Comparison of ENCODE assay signal across 8 cellular contexts in genomic region chr1:89953072-89953626, GRCh38. TPM values are rescaled to one million over a fixed set of nuclear protein-coding genes. Genes with fewer than 3 reads are reported as not detected.
DNase-seq lines count a peak whose midpoint lies in the region; ATAC-seq, FAIRE-seq and TF ChIP-seq lines count a peak whose summit lies in the region.

No MANE protein-coding gene starts in this region.

- peak; percentile 51 for ATAC-seq in GM19467 (IDR thresholded peaks at IDR 0.05; ENCODE audit: unreplicated experiment)
- ATAC-seq in IMR-90 (ENCODE audit: low read depth): peak; percentile 81

- H2AK9ac ChIP-seq in IMR-90 (replicated peaks; ENCODE audit: low read depth, low read length, poor library complexity): no peak overlapping the region

- H3K56ac ChIP-seq in IMR-90 (ENCODE audit: extremely low read depth, insufficient read depth, low read length): no peak overlapping the region; the same call in 1 of the 2 replicates

- H3K4me1 ChIP-seq in IMR-90 (ENCODE audit: control insufficient read depth, insufficient read depth, low read length): peaks cover 14% of the 10 kb centered on the region

- H2BK20ac ChIP-seq in IMR-90 (ENCODE audit: low read depth, low read length): peak overlapping the region; percentile 94; the same call in 1 of the 2 replicates

- peak overlapping the region; percentile 44; the same call in 1 of the 2 replicates for H3K23ac ChIP-seq in IMR-90 (ENCODE audit: low read depth, low read length)

- peak overlapping the region; percentile 49; the same call in 1 of the 2 replicates for H4K5ac ChIP-seq in IMR-90 (ENCODE audit: low read depth, low read length)

- no CpG with 5 or more reads among the region's 1 CpG for WGBS in IMR-90 (ENCODE audit: extremely low coverage in 2 of 2, insufficient read length in 1 of 2), 2 experiments

- CTCF ChIA-PET in IMR-90 (lab: Yijun Ruan, JAX): no interaction called here

- peak; percentile 35; the same call in 1 of the 2 replicates for TF ChIP-seq RAD21 in IMR-90 (IDR thresholded peaks at IDR 0.05; ENCODE audit: low read length)

- H3K9me3 ChIP-seq in IMR-90 (ENCODE audit: control insufficient read depth, insufficient read depth, low read length): no peaks in the 10 kb centered on the region

- no peak overlapping the region for H3K9ac ChIP-seq in IMR-90 (ENCODE audit: low read depth, low read length)

- in situ Hi-C loops in IMR-90 (cut with MboI; ENCODE audit: low sequenced_read_pairs): no loop called here

- peak overlapping the region; percentile 97 for H2BK5ac ChIP-seq in IMR-90 (ENCODE audit: low read depth, low read length, poor library complexity, severe bottlenecking)

- H3K79me1 ChIP-seq in IMR-90 (ENCODE audit: low read depth in 1 of 2, low read length in 2 of 2): no peaks in the 10 kb centered on the region

- no peaks in the 10 kb centered on the region for H4K20me1 ChIP-seq in IMR-90 (ENCODE audit: insufficient read depth, low read length)

- peak overlapping the region; percentile 72; the same call in 2 of the 3 replicates for H2BK15ac ChIP-seq in IMR-90 (ENCODE audit: low read depth, low read length)

- H2BK120ac ChIP-seq in IMR-90 (ENCODE audit: low read depth, low read length): peak overlapping the region; percentile 89

- peak overlapping the region; percentile 61 for H2AFZ ChIP-seq in IMR-90 (replicated peaks; ENCODE audit: low read length, poor library complexity)

- H3K14ac ChIP-seq in IMR-90 (replicated peaks; ENCODE audit: low read depth, low read length): peak overlapping the region; percentile 39; the same call in 1 of the 2 replicates

- no peak for FAIRE-seq in D721Med (lab: Jason Lieb, UNC)

- POLR2A ChIA-PET in IMR-90 (lab: Charles Lee; ENCODE audit: unreplicated experiment): no interaction called here

- H3K18ac ChIP-seq in IMR-90 (ENCODE audit: low read depth, low read length): peak overlapping the region; percentile 92; the same call in 1 of the 2 replicates

- DNase-seq in D721Med (ENCODE audit: insufficient read length, low spot score) (no peak), IMR-90 (peak; percentile 92), fibroblast of the aortic adventitia (ENCODE audit: low read depth) (peak; percentile 85), NCI-H1048 (lab: John Stamatoyannopoulos, UW) (no peak)
- peak; percentile 25 to 34 for DNase-seq in activated CD4-positive, alpha-beta T cell treated with anti-CD3 and anti-CD28 coated beads for 4 hours
- DNase-seq in stimulated activated CD4-positive, alpha-beta T cell treated with anti-CD3 and anti-CD28 coated beads, Interleukin-4, amount 100 ng/mL, for 24 hours: peak; percentile 26
- no peak for DNase-seq in stimulated activated naive CD4-positive, alpha-beta T cell treated with Interleukin-2 at 50 U/mL for 16 hours (lab: John Stamatoyannopoulos, UW)

- peak overlapping the region; percentile 88 for H3K4ac ChIP-seq in IMR-90 (ENCODE audit: low read depth, low read length)

- H2AK5ac ChIP-seq in IMR-90 (ENCODE audit: low read depth, low read length): peak overlapping the region; percentile 75

- H3K27ac ChIP-seq in IMR-90 (ENCODE audit: insufficient read depth, low read length): peak overlapping the region; percentile 85

- peak overlapping the region; percentile 90 for H4K91ac ChIP-seq in IMR-90 (ENCODE audit: insufficient read depth, low read depth, low read length)

- H3K9me1 ChIP-seq in IMR-90 (ENCODE audit: insufficient read depth, low read length): peaks cover 4% of the 10 kb centered on the region; the same call in 1 of the 2 replicates

- H4K8ac ChIP-seq in IMR-90 (ENCODE audit: low read depth in 2 of 2, low read length in 2 of 2): peak overlapping the region; percentile 65 to 73

- H3K27me3 ChIP-seq in IMR-90 (ENCODE audit: control insufficient read depth, insufficient read depth, low read length): no peaks in the 10 kb centered on the region

- H3K4me3 ChIP-seq in IMR-90 (ENCODE audit: insufficient read depth, low read depth, low read length) (no peak overlapping the region), fibroblast of the aortic adventitia (ENCODE audit: low read depth, low read length) (no peak overlapping the region)

- no peak overlapping the region; the same call in 1 of the 2 replicates for H3K4me2 ChIP-seq in IMR-90 (ENCODE audit: low read depth, low read length)

- BruUV-seq in IMR-90 (replicated peaks; lab: Mats Ljungman, UMichigan): no TSS peak

- intact Hi-C loops in IMR-90 (cut with micrococcal nuclease): loop anchor here (5.0 kb wide), 1 partner anchor 46 kb away; no protein-coding TSS in a partner anchor

- H3K36me3 ChIP-seq in IMR-90 (ENCODE audit: control insufficient read depth, insufficient read depth, low read length): no peaks in the 10 kb centered on the region

- peak; percentile 24 for TF ChIP-seq CTCF in D721Med (IDR thresholded peaks at IDR 0.05; ENCODE audit: insufficient read depth, missing control alignments)
- peak; percentile 28; the same call in 1 of the 2 replicates for TF ChIP-seq CTCF in IMR-90 (conservative IDR thresholded peaks at IDR 0.05; ENCODE audit: low read depth, low read length)
- no peak for TF ChIP-seq CTCF in fibroblast of the aortic adventitia (IDR thresholded peaks at IDR 0.05; ENCODE audit: insufficient read depth, low read length)

- no peak; the same call in 1 of the 2 replicates for TF ChIP-seq POLR2A in IMR-90 (IDR thresholded peaks at IDR 0.05; ENCODE audit: low read depth, low read length)

- dilution Hi-C loops in IMR-90 (cut with HindIII; ENCODE audit: low sequenced_read_pairs, unreplicated experiment): no loop called here

TF ChIP-seq in IMR-90, 13 proteins besides CTCF, POLR2A, EP300 and RAD21:
- TF ChIP-seq ELK1 (IDR thresholded peaks at IDR 0.05; ENCODE audit: borderline replicate concordance, low read depth, low read length) (no peak), MXI1 (IDR thresholded peaks at IDR 0.05; ENCODE audit: borderline replicate concordance, low read depth, low read length) (no peak), CEBPB (IDR thresholded peaks at IDR 0.05; ENCODE audit: low read depth, low read length) (0 out of 2 replicates have a peak, but pooled peaks have one; percentile 18), USF2 (IDR thresholded peaks at IDR 0.05; ENCODE audit: low read depth, low read length) (peak; percentile 79), MAZ (IDR thresholded peaks at IDR 0.05; ENCODE audit: borderline replicate concordance, low read depth, low read length) (peak; percentile 36; the same call in 1 of the 2 replicates), BHLHE40 (IDR thresholded peaks at IDR 0.05; ENCODE audit: low read depth, low read length) (no peak), MAFK (IDR thresholded peaks at IDR 0.05; ENCODE audit: low read depth, low read length) (no peak), NFE2L2 (IDR thresholded peaks at IDR 0.05; ENCODE audit: low read depth, low read length) (no peak), FOS (IDR thresholded peaks at IDR 0.05; ENCODE audit: low read depth, low read length) (no peak), RFX5 (IDR thresholded peaks at IDR 0.05; ENCODE audit: low read depth, low read length) (no peak), SMC3 (IDR thresholded peaks at IDR 0.05; ENCODE audit: low read depth, low read length) (no peak), CHD1 (IDR thresholded peaks at IDR 0.05; ENCODE audit: low read depth, low read length) (no peak), RCOR1 (IDR thresholded peaks at IDR 0.05; ENCODE audit: insufficient replicate concordance, low read length) (no peak)

RNA-seq across cellular contexts. Expression of gene ZNF326, which starts 41.8 kb away (rescaled TPM):
- total RNA-seq in IMR-90 (2012; rRNA removed) (4.5 and 10.0 TPM in 2 replicates), fibroblast of the aortic adventitia (ENCODE audit: low replicate concordance) (11.2 and 15.2 TPM in 2 replicates)
- polyA plus RNA-seq in IMR-90 (2012; rRNA removed): 13.1 and 17.0 TPM in 2 replicates
- 3.3 and 3.7 TPM in 2 replicates for polyA plus RNA-seq in IMR-90 (2012; cell fraction: cytosol; rRNA removed)
- polyA plus RNA-seq in IMR-90 (2012; cell fraction: nucleus; rRNA removed; ENCODE audit: low replicate concordance): 8.9 and 23.9 TPM in 2 replicates

Comparison
In these comparisons a context has a peak if more than half of its experiments do, and no peak if none do; other contexts are left out.
1. DNase-seq: peak in IMR-90 (single experiment), activated CD4-positive, alpha-beta T cell treated with anti-CD3 and anti-CD28 coated beads for 4 hours (2 of 2), fibroblast of the aortic adventitia (single experiment) and stimulated activated CD4-positive, alpha-beta T cell treated with anti-CD3 and anti-CD28 coated beads, Interleukin-4, amount 100 ng/mL, for 24 hours (single experiment); none in D721Med (single experiment), NCI-H1048 (single experiment) and stimulated activated naive CD4-positive, alpha-beta T cell treated with Interleukin-2 at 50 U/mL for 16 hours (single experiment).